ENCODE assay signal across 6 cellular contexts in the genomic region with DNA sequence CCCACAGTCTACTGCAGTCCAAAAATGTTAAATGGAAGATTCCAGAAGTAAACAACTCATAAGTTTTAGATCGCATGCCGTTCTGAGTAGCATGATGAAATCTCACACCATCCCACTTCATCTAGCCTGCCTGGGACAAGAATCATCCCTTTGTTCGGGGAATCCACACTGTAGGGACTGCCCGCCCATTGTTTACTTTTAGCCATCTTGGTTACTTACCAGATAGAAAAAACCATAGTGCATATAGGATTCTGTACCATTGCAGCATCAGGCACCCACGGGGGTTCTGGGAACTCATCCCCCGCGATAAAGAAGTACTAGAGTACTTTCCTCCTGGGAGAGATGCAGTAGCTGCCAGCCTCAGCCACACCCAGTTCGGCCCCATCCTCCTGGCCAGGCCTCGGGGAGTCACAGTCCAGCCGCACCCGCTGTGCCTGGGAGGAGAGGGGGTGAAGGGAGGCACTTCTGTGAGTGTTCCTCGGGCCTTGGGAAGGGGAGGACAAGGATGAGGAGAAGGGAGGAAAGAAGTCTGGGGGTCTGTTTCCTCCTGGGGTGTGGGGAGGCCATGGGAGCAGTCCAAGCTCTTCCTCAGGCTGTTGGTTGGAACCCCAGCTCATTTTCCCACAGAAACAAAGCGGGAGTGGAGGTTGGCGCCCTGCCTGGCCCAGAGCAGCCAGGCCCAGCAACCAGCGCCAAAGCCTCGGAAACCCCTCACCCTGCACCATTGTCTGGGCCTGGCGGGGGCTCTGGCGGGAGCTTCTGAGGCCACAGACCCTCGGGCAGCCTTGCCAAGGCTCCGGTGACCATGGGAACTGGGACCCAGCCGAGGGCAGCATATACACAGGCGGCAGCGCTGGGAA. TPM values are rescaled to one million over a fixed set of nuclear protein-coding genes. Genes with fewer than 3 reads are reported as not detected.
A peak's percentile ranks its signal among the peaks of the same experiment; 100 is the strongest.
DNase-seq lines count a peak whose midpoint lies in the region; ATAC-seq and TF ChIP-seq lines count a peak whose summit lies in the region.

No MANE protein-coding gene starts in this region.

- DNase-seq in AG08395 (ENCODE audit: low spot score) = peak; percentile 63
- peak in 54 of 58 donors; percentile 49 to 90 (median 80) for DNase-seq in anterior cingulate cortex (lab: John Stamatoyannopoulos, UW)
- DNase-seq in lung (ENCODE audit: low spot score) = no peak
- DNase-seq in NCI-H2029 (lab: John Stamatoyannopoulos, UW) = no peak
- no peak for DNase-seq in OCI-M1 (lab: John Stamatoyannopoulos, UW)

- peaks cover 3 to 14% of the 10 kb centered on the region in 2 donors for H3K4me1 ChIP-seq in lung (ENCODE audit: control insufficient read depth in 2 of 2, insufficient read depth in 2 of 2, low read length in 2 of 2)

- no peak for TF ChIP-seq CTCF in lung (IDR thresholded peaks at IDR 0.05; ENCODE audit: control extremely low read depth, extremely low read depth)

- H3K27ac ChIP-seq in lung (ENCODE audit: low read depth in 1 of 2, low read length in 1 of 2) = peak overlapping the region; percentile 62 to 88

- 49 to 72% methylated on average over 23 of the region's 23 CpGs for WGBS in lung, 2 donors

- H3K36me3 ChIP-seq in lung (ENCODE audit: control insufficient read depth in 2 of 2, insufficient read depth in 2 of 2, low read length in 2 of 2) = peaks cover 0 to 5% of the 10 kb centered on the region in 2 donors

- H3K4me3 ChIP-seq in lung = no peak overlapping the region

- H3K9me3 ChIP-seq in lung (ENCODE audit: control insufficient read depth in 2 of 2, insufficient read depth in 1 of 2, low read length in 1 of 2) = no peaks in the 10 kb centered on the region

- ATAC-seq in lung (ENCODE audit: insufficient read depth, low FRiP score) (peak; percentile 7), HG03159 (IDR thresholded peaks at IDR 0.05; ENCODE audit: unreplicated experiment) (no peak)

- H3K27me3 ChIP-seq in lung (ENCODE audit: control insufficient read depth, insufficient read depth) = no peaks in the 10 kb centered on the region

RNA-seq across cellular contexts. Expression of a gene that starts 8.9 kb away (rescaled TPM):
- total RNA-seq in lung = 10 to 100 TPM; 23.5 to 78.3 TPM
- polyA plus RNA-seq in lung = 10 to 100 TPM; 22.9 to 32.4 TPM

RNA-seq across cellular contexts. Expression of a gene that starts 14.4 kb away (rescaled TPM):
- total RNA-seq in lung = 100 to 1,000 TPM in 1 of 2 donors, 10 to 100 TPM in 1; 67.2 to 127 TPM
- 100 to 1,000 TPM; 143 to 195 TPM for polyA plus RNA-seq in lung

RNA-seq across cellular contexts. Expression of a gene that starts 25.3 kb away (rescaled TPM):
- 100 to 1,000 TPM in 1 of 2 donors, 10 to 100 TPM in 1; 56.6 to 110 TPM for total RNA-seq in lung
- polyA plus RNA-seq in lung = 10 to 100 TPM; 61.2 to 85.2 TPM

RNA-seq across cellular contexts. Expression of a gene that starts 27.2 kb away (rescaled TPM):
- total RNA-seq in lung = 10 to 100 TPM; 12.7 to 32.9 TPM
- 10 to 100 TPM; 14.6 to 27.8 TPM for polyA plus RNA-seq in lung

RNA-seq across cellular contexts. Expression of a gene that starts 35.2 kb away (rescaled TPM):
- total RNA-seq in lung = 100 to 1,000 TPM in 1 of 2 donors, 10 to 100 TPM in 1; 47.8 to 105 TPM
- polyA plus RNA-seq in lung = 10 to 100 TPM; 52.0 to 80.1 TPM

Comparison
In these comparisons a context has a peak if more than half of its experiments do, and no peak if none do; other contexts are left out.
1. DNase-seq: peak in AG08395 (single experiment) and anterior cingulate cortex (54 of 58); none in lung (single experiment), NCI-H2029 (single experiment) and OCI-M1 (single experiment).